Comparison of ENCODE assay signal across 25 cellular contexts in the genomic region with DNA sequence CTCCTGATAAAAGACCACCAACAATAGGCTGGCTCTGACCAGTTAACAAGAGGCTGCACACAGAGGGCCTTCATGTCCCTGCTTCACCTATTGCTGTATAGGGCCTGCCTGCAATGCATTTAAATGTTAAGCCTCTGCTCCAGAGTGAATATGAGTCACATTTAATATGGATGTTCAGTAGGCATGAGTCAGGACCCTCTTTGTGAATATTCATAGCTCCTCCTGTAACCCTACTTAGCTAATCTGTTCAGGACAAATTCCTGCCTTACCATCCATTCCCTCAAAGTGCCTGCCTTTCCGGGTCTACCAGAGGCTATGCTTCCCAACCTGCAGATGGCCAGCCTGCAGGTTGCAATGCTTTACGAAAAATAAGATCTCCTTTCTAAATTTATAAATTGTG. TPM values are rescaled to one million over a fixed set of nuclear protein-coding genes. Genes with fewer than 3 reads are reported as not detected.
DNase-seq lines count a peak whose midpoint lies in the region; ATAC-seq and TF ChIP-seq lines count a peak whose summit lies in the region.
"Had no signal": no experiment of that assay in that cellular context is flagged by ENCODE, and none has a peak within 500 bp of the region (broad histone marks: within the 10 kb centered on the region; RNA-seq: fewer than 3 reads in every experiment).

No MANE protein-coding gene starts in this region.

- no peak overlapping the region for H3K4me3 Mint-ChIP-seq in endodermal cell
- peak overlapping the region in 5 of 8 donors; percentile 63 to 88 (median 65) for H3K4me3 Mint-ChIP-seq in naive B cell
- H3K4me3 Mint-ChIP-seq: activated CD8-positive, alpha-beta T cell treated with anti-CD3 and anti-CD28 coated beads, Interleukin-2, amount 10 ng/mL, durations not matched to agents 7 days and 5 days; activated naive CD4-positive, alpha-beta T cell treated with anti-CD3 and anti-CD28 coated beads, Interleukin-2, amount 50 U/mL, for 24 hours; brain; T-helper 1 cell treated with Interleukin-12 subunit alpha and Interleukin-12 subunit beta and Interleukin-4 antibody, amounts not matched to agents 30 μg/mL and 1 μg/mL, for 36 hours had no signal

- H3K36me3 Mint-ChIP-seq in endodermal cell (ENCODE audit: low read depth) (no peaks in the 10 kb centered on the region), naive B cell (no peaks in the 10 kb centered on the region)
- H3K36me3 Mint-ChIP-seq: activated naive CD4-positive, alpha-beta T cell treated with anti-CD3 and anti-CD28 coated beads, Interleukin-2, amount 50 U/mL, for 24 hours; brain had no signal

- H3K4me1 Mint-ChIP-seq in endodermal cell (peaks cover 20% of the 10 kb centered on the region), naive B cell (peaks cover 65 to 85% (median 80%) of the 10 kb centered on the region in 3 donors)
- H3K4me1 Mint-ChIP-seq: activated naive CD4-positive, alpha-beta T cell treated with anti-CD3 and anti-CD28 coated beads, Interleukin-2, amount 50 U/mL, for 24 hours; brain had no signal

- DNase-seq in AG09309 (ENCODE audit: low read depth) (peak; percentile 8), HT1080 (ENCODE audit: low read depth) (peak; percentile 69), endodermal cell (peak; percentile 12), naive B cell (no peak), NCI-H1092 (lab: John Stamatoyannopoulos, UW) (no peak), DMS 273 (lab: John Stamatoyannopoulos, UW; ENCODE audit: unreplicated experiment) (no peak)
- no peak for DNase-seq in activated CD8-positive, alpha-beta memory T cell treated with anti-CD3 and anti-CD28 coated beads, Interleukin-2, amount 50 U/mL, for 4 hours
- DNase-seq: activated CD8-positive, alpha-beta T cell treated with anti-CD3 and anti-CD28 coated beads, Interleukin-2, amount 10 ng/mL, durations not matched to agents 7 days and 5 days; activated T-cell treated with anti-CD3 and anti-CD28 coated beads, Interleukin-2, amount 50 U/mL, for 48 hours; AML-193; Caco-2; esophagus squamous epithelium; hypothalamus; NCI-H1417; NCI-H2171; NCI-H748 treated with DMSO at 0.1 percent for 48 hours; OCI-M1; retina; SHP77 treated with DMSO at 0.1 percent for 48 hours; stimulated activated naive CD8-positive, alpha-beta T cell treated with anti-CD3 and anti-CD28 coated beads, Interleukin-15, Interleukin-2, amounts not matched to agents 100 U/mL and 50 U/mL, for 24 hours; trophoblast cell had no signal

- no peak for ATAC-seq in naive B cell (ENCODE audit: low read depth in 2 of 2)
- no peak for ATAC-seq in GM21367 (IDR thresholded peaks at IDR 0.05; ENCODE audit: unreplicated experiment)
- ATAC-seq: activated CD8-positive, alpha-beta T cell treated with anti-CD3 and anti-CD28 coated beads, Interleukin-2, amount 10 ng/mL, durations not matched to agents 7 days and 5 days; stimulated activated naive CD8-positive, alpha-beta T cell treated with anti-CD3 and anti-CD28 coated beads, Interleukin-15, Interleukin-2, amounts not matched to agents 100 U/mL and 50 U/mL, for 24 hours had no signal

- H3K9ac ChIP-seq in endodermal cell (ENCODE audit: extremely low read depth, low read length, poor library complexity, severe bottlenecking): no peak overlapping the region

- H3K36me3 ChIP-seq in endodermal cell (ENCODE audit: control insufficient read depth, insufficient read depth, low read length): no peaks in the 10 kb centered on the region
- H3K36me3 ChIP-seq: esophagus squamous epithelium had no signal

- H3K4me3 ChIP-seq in AG09309 (ENCODE audit: control insufficient read depth, low read depth, low read length) (no peak overlapping the region), endodermal cell (ENCODE audit: low read length) (no peak overlapping the region)
- H3K4me3 ChIP-seq: esophagus squamous epithelium had no signal

- no peaks in the 10 kb centered on the region for H3K27me3 ChIP-seq in endodermal cell (ENCODE audit: control insufficient read depth, insufficient read depth, low read length, poor library complexity, severe bottlenecking)
- H3K27me3 ChIP-seq: esophagus squamous epithelium had no signal

- H3K27ac Mint-ChIP-seq in endodermal cell: no peak overlapping the region
- peak overlapping the region in 3 of 6 donors; percentile 65 to 84 (median 84) for H3K27ac Mint-ChIP-seq in naive B cell
- H3K27ac Mint-ChIP-seq: activated CD8-positive, alpha-beta T cell treated with anti-CD3 and anti-CD28 coated beads, Interleukin-2, amount 10 ng/mL, durations not matched to agents 7 days and 5 days; activated naive CD4-positive, alpha-beta T cell treated with anti-CD3 and anti-CD28 coated beads, Interleukin-2, amount 50 U/mL, for 24 hours; brain; T-helper 1 cell treated with Interleukin-12 subunit alpha and Interleukin-12 subunit beta and Interleukin-4 antibody, amounts not matched to agents 30 μg/mL and 1 μg/mL, for 36 hours had no signal

- no peaks in the 10 kb centered on the region for H3K9me3 Mint-ChIP-seq in endodermal cell
- H3K9me3 Mint-ChIP-seq in naive B cell: peaks cover 0 to 4% (median 0%) of the 10 kb centered on the region in 7 donors
- H3K9me3 Mint-ChIP-seq: activated naive CD4-positive, alpha-beta T cell treated with anti-CD3 and anti-CD28 coated beads, Interleukin-2, amount 50 U/mL, for 24 hours; brain; T-helper 1 cell treated with Interleukin-12 subunit alpha and Interleukin-12 subunit beta and Interleukin-4 antibody, amounts not matched to agents 30 μg/mL and 1 μg/mL, for 36 hours had no signal

- 86 to 100% methylated on average over 1 to 2 of the region's 2 CpGs for WGBS in endodermal cell (ENCODE audit: insufficient coverage in 1 of 2, insufficient read length in 1 of 2), 2 experiments

- H3K9me3 ChIP-seq in endodermal cell (ENCODE audit: control insufficient read depth, low read length): no peaks in the 10 kb centered on the region
- H3K9me3 ChIP-seq: Caco-2, esophagus squamous epithelium had no signal

- H3K27me3 Mint-ChIP-seq in endodermal cell (ENCODE audit: insufficient read depth) (peaks cover 7% of the 10 kb centered on the region), naive B cell (no peaks in the 10 kb centered on the region)

- no peak overlapping the region for H3K27ac ChIP-seq in endodermal cell (ENCODE audit: low read depth, low read length)
- H3K27ac ChIP-seq: esophagus squamous epithelium had no signal

- no peak for TF ChIP-seq CTCF in AG09309 (IDR thresholded peaks at IDR 0.05; ENCODE audit: control insufficient read depth, insufficient read depth, low read depth, low read length, missing control alignments)
- no peak for TF ChIP-seq CTCF in endodermal cell (conservative IDR thresholded peaks at IDR 0.05)

- H3K4me1 ChIP-seq in endodermal cell (ENCODE audit: control insufficient read depth, insufficient read depth, low read length): no peaks in the 10 kb centered on the region
- H3K4me1 ChIP-seq: Caco-2, esophagus squamous epithelium had no signal

RNA-seq across cellular contexts. Expression of a gene that starts 32.5 kb away (rescaled TPM):
- total RNA-seq in HT1080 (2014; rRNA removed; shearing (Covaris generic)): 68.7 and 70.8 TPM in 2 replicates
- polyA plus RNA-seq in HT1080 (2015; cell fraction: cytosol; rRNA removed): 80.9 and 98.9 TPM in 2 replicates
- polyA plus RNA-seq in HT1080 (2015; cell fraction: nucleus; rRNA removed): 102 and 117 TPM in 2 replicates
- 10 to 100 TPM; 10.3 to 14.1 TPM for total RNA-seq in endodermal cell
- 1.8 TPM for polyA plus RNA-seq in endodermal cell (2013, experiment 1 of 2)
- polyA plus RNA-seq in endodermal cell (2013, experiment 2 of 2): 1.3 TPM
- 1 to 10 TPM; 2.8 to 9.2 (median 5.8) TPM for polyA plus RNA-seq in naive B cell (ENCODE audit: low read depth in 6 of 6)
- total RNA-seq: activated CD8-positive, alpha-beta T cell treated with anti-CD3 and anti-CD28 coated beads, Interleukin-2, amount 10 ng/mL, durations not matched to agents 7 days and 5 days had no signal

Comparison
In these comparisons a context has a peak if more than half of its experiments do, and no peak if none do; other contexts are left out.
1. DNase-seq: peak in AG09309 (single experiment), HT1080 (single experiment) and endodermal cell (single experiment); none in naive B cell (single experiment), NCI-H1092 (single experiment), activated CD8-positive, alpha-beta memory T cell treated with anti-CD3 and anti-CD28 coated beads, Interleukin-2, amount 50 U/mL, for 4 hours (single experiment) and DMS 273 (single experiment).